Comparison of ENCODE assay signal across 11 cellular contexts in the genomic region with DNA sequence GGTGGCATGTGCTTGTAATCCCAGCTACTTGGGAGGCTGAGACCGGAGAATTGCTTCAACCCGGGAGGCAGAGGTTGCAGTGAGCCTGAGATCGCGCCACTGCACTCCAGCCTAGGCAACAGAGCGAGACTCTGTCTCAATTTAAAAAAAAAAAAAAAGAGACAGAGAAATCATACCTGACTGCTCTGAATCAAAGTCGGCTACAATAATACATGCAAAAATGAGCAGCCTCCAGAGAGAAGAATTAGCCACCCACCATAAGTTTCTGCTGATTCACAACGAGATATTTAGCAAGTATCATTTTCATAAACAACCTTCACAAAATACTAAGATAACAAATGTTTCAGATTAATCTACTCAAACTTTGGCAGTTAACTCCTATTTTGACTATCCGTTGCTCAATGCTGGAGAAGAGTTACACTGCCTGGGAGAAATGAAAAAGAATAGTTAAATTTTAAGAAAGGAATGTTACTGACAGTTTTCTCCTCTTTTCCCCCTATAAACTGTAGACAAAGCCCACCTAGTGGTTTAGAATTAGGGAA. TPM values are rescaled to one million over a fixed set of nuclear protein-coding genes. Genes with fewer than 3 reads are reported as not detected.
DNase-seq lines count a peak whose midpoint lies in the region; ATAC-seq and TF ChIP-seq lines count a peak whose summit lies in the region.
"Had no signal": no experiment of that assay in that cellular context is flagged by ENCODE, and none has a peak within 500 bp of the region (broad histone marks: within the 10 kb centered on the region; RNA-seq: fewer than 3 reads in every experiment).

No MANE protein-coding gene starts in this region.

- peaks cover 29% of the 10 kb centered on the region; the same call in 1 of the 2 replicates for H3K79me2 ChIP-seq in KMS-11 (ENCODE audit: insufficient read depth, low read depth)

- TF ChIP-seq CTCF in KMS-11 (conservative IDR thresholded peaks at IDR 0.05; ENCODE audit: low read depth, low read length) (no peak), choroid plexus epithelial cell (conservative IDR thresholded peaks at IDR 0.05; ENCODE audit: low read depth, low read length) (no peak), neural crest cell (conservative IDR thresholded peaks at IDR 0.05) (no peak)

- H3K4me1 ChIP-seq in KMS-11 (ENCODE audit: low read depth, poor library complexity, severe bottlenecking) = peaks cover 39% of the 10 kb centered on the region

- H3K27ac ChIP-seq in KMS-11 = peak overlapping the region; percentile 86; the same call in 1 of the 2 replicates

- H3K4me3 ChIP-seq in KMS-11 (IDR thresholded peaks at IDR 0.05; ENCODE audit: insufficient read depth, low read depth, low read length) (no peak overlapping the region), choroid plexus epithelial cell (ENCODE audit: low read depth, low read length) (peak overlapping the region; percentile 84)

- H3K27ac Mint-ChIP-seq in neural crest cell (ENCODE audit: unreplicated experiment) = no peak overlapping the region

- H3K4me2 ChIP-seq in KMS-11 = peak overlapping the region; percentile 86

- peak overlapping the region; percentile 96; the same call in 1 of the 2 replicates for H3K9ac ChIP-seq in KMS-11

- H3K9me3 Mint-ChIP-seq in neural crest cell = no peaks in the 10 kb centered on the region
- H3K9me3 Mint-ChIP-seq: naive thymus-derived CD8-positive, alpha-beta T cell had no signal

- H3K36me3 ChIP-seq in KMS-11 (ENCODE audit: insufficient read depth) = no peaks in the 10 kb centered on the region
- H3K36me3 ChIP-seq: adrenal gland had no signal

- no peak overlapping the region for H2AFZ ChIP-seq in KMS-11 (ENCODE audit: low read depth)

- H3K27me3 ChIP-seq in KMS-11 (ENCODE audit: insufficient read depth, low read depth) = no peaks in the 10 kb centered on the region
- H3K27me3 ChIP-seq: adrenal gland had no signal

- no peak for ATAC-seq in GM18868 (IDR thresholded peaks at IDR 0.05; ENCODE audit: unreplicated experiment)
- ATAC-seq in HG03196 (IDR thresholded peaks at IDR 0.05; ENCODE audit: unreplicated experiment) = no peak

- H3K4me1 Mint-ChIP-seq in neural crest cell = peaks cover 32% of the 10 kb centered on the region

- DNase-seq in ELR (ENCODE audit: low read depth) = peak; percentile 5
- no peak for DNase-seq in choroid plexus epithelial cell (ENCODE audit: low read depth)
- no peak for DNase-seq in neural crest cell (ENCODE audit: low read depth, low spot score)
- no peak for DNase-seq in NCI-H187 (lab: John Stamatoyannopoulos, UW)
- no peak for DNase-seq in SKM-1 (lab: John Stamatoyannopoulos, UW; ENCODE audit: unreplicated experiment)
- DNase-seq: stimulated activated CD4-positive, alpha-beta T cell treated with anti-CD3 and anti-CD28 coated beads, Interleukin-1b, Interleukin-23, amount 100 ng/mL, for 48 hours had no signal

- peaks cover 15% of the 10 kb centered on the region for H3K27me3 Mint-ChIP-seq in neural crest cell (ENCODE audit: low read depth)

- H4K20me1 ChIP-seq in KMS-11 (ENCODE audit: insufficient read depth) = no peaks in the 10 kb centered on the region

- peaks cover under 1% of the 10 kb centered on the region for H3K36me3 Mint-ChIP-seq in neural crest cell (ENCODE audit: low read depth)
- H3K36me3 Mint-ChIP-seq: naive thymus-derived CD8-positive, alpha-beta T cell had no signal

- peak overlapping the region; percentile 84 for H3K4me3 Mint-ChIP-seq in neural crest cell

RNA-seq across cellular contexts. Expression of a gene that starts 1.5 kb away (rescaled TPM):
- total RNA-seq in neural crest cell = 45.8 and 47.6 TPM in 2 replicates

RNA-seq across cellular contexts. Expression of a gene that starts 30.3 kb away (rescaled TPM):
- total RNA-seq in neural crest cell = 31.6 and 32.7 TPM in 2 replicates
